ENCODE assay signal across 1 cellular context in the genomic region with DNA sequence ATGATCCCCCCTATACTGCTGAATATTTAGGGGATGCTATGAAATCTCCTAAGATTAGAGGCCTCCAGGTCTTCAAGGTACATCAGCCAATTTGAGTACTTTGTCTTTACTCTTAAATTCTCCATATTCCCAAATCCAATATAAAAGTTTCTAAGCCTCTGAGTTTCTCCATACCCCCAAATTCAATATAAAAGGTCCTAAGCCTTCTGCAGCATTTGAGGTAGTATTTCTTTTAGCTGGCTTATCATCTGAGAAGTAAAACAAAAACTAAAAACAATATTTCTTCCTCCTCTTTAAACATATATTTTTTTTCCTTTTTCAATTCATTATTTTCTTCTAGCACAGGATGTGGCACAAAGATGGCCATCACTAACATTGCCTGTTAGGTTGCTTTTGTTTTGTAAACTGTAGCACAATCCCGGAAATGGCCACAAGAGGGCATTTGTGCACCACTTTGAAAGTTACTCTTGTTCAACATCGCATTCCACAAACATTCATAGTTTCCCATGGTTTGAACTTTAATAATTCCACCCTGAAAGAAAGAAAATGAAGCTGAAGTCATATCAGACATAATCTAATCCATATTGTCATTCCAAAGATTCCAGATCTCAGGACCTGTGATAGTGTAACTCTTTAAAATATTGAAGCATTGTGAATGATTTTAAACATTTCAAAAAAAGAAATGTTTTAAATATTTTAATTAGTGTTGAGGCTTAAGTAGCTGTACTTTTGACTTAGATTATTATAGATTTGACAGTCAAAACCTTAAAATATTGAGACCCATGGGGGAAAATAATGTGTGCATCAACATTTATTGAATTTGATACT.
A peak's percentile ranks its signal among the peaks of the same experiment; 100 is the strongest.
TF ChIP-seq lines count a peak whose summit lies in the region.

No MANE protein-coding gene starts in this region.

TF ChIP-seq in GM12878, 131 proteins besides CTCF, POLR2A, EP300 and RAD21 (continued from another document):
- TF ChIP-seq SMC3 (IDR thresholded peaks at IDR 0.05; ENCODE audit: borderline replicate concordance, low read length): peak; percentile 34; the same call in 1 of the 2 replicates
